Comparison of ENCODE assay signal across 22 cellular contexts in the genomic region with DNA sequence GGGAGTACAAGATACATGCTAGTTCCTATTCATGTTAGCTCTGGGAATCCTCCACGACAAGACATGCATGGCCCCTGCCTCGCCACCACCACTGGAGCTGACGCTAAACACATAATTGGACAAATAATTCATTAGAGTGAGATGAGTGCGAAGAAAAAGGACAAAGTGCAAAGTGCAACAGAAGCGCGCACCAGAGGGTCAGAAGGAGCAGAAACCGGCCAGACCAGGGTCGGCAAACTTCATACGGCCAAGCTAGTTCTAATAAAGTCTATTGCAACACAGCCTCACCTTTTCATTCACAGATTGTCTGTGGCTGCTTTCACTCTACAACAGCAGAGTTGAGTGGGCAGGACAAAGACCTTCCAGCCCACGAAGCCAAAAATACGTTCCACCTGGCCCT.
A peak's percentile ranks its signal among the peaks of the same experiment; 100 is the strongest.
DNase-seq lines count a peak whose midpoint lies in the region; ATAC-seq, FAIRE-seq and TF ChIP-seq lines count a peak whose summit lies in the region.
"Had no signal": no experiment of that assay in that cellular context is flagged by ENCODE, and none has a peak within 500 bp of the region (broad histone marks: within the 10 kb centered on the region; RNA-seq: fewer than 3 reads in every experiment).

No MANE protein-coding gene starts in this region.

- TF ChIP-seq RAD21 in liver (IDR thresholded peaks at IDR 0.05) = no peak

- 51% methylated on average over 11 of the region's 11 CpGs for WGBS in liver
- 26 to 75% (median 41%) methylated on average over 11 of the region's 11 CpGs for WGBS in small intestine, 3 donors

- no peak overlapping the region for H3K4me3 ChIP-seq in liver (ENCODE audit: low read depth in 1 of 3, low read length in 3 of 3)
- no peak overlapping the region for H3K4me3 ChIP-seq in small intestine (ENCODE audit: low read depth in 1 of 2, low read length in 2 of 2)
- H3K4me3 ChIP-seq: A549; BLaER1 treated with 17β-estradiol and CSF1 and Interleukin-3, amounts not matched to agents 10 nM and 100 nM had no signal

- no peaks in the 10 kb centered on the region for H3K9me3 ChIP-seq in liver (ENCODE audit: control insufficient read depth in 4 of 4, low read length in 3 of 4)
- H3K9me3 ChIP-seq in small intestine (ENCODE audit: control insufficient read depth, low read depth) = no peaks in the 10 kb centered on the region
- H3K9me3 ChIP-seq: BLaER1 treated with 17β-estradiol and CSF1 and Interleukin-3, amounts not matched to agents 10 nM and 100 nM; Caco-2 had no signal

- no peak overlapping the region for H3K27ac ChIP-seq in liver (ENCODE audit: low read depth in 1 of 2, low read length in 2 of 2)
- H3K27ac ChIP-seq in small intestine (ENCODE audit: low read depth in 1 of 2, low read length in 1 of 2) = no peak overlapping the region
- H3K27ac ChIP-seq: 22Rv1; A549; BLaER1 treated with 17β-estradiol and CSF1 and Interleukin-3, amounts not matched to agents 10 nM and 100 nM; C4-2B had no signal

- DNase-seq in HT-29 (ENCODE audit: low spot score) (peak; percentile 38), left lobe of liver (ENCODE audit: low spot score) (no peak), small intestine (peak; percentile 79)
- no peak for DNase-seq in activated CD4-positive, alpha-beta T cell treated with anti-CD3 and anti-CD28 coated beads, Interleukin-2, amount 50 U/mL, for 1 hour
- DNase-seq: AML-193; Caco-2; Calu3; CD4-positive, alpha-beta T cell; CD8-positive, alpha-beta T cell; DMS79 treated with DMSO at 0.1 percent for 48 hours; GF-D8 had no signal

- TF ChIP-seq CTCF in liver (IDR thresholded peaks at IDR 0.05; ENCODE audit: low read depth, low read length, missing input control) = no peak

- no peak for FAIRE-seq in small intestine (lab: Jason Lieb, UNC)
- FAIRE-seq: A549, D721Med, G401.6, GM12891, GM19239 had no signal

- H3K9ac ChIP-seq in liver (ENCODE audit: low read depth in 1 of 2, low read length in 2 of 2) = no peak overlapping the region
- H3K9ac ChIP-seq: BLaER1 treated with 17β-estradiol and CSF1 and Interleukin-3, amounts not matched to agents 10 nM and 100 nM had no signal

- no peaks in the 10 kb centered on the region for H3K27me3 ChIP-seq in liver (ENCODE audit: control insufficient read depth in 4 of 4, insufficient read depth in 4 of 4, low read length in 3 of 4)
- no peaks in the 10 kb centered on the region for H3K27me3 ChIP-seq in small intestine (ENCODE audit: control insufficient read depth in 2 of 2, insufficient read depth in 2 of 2, low read length in 2 of 2)
- H3K27me3 ChIP-seq: BLaER1 treated with 17β-estradiol and CSF1 and Interleukin-3, amounts not matched to agents 10 nM and 100 nM had no signal

- peak; percentile 38 for ATAC-seq in left lobe of liver
- ATAC-seq in HG02763 (IDR thresholded peaks at IDR 0.05; ENCODE audit: unreplicated experiment) = no peak
- no peak for ATAC-seq in HG02759 (IDR thresholded peaks at IDR 0.05; ENCODE audit: unreplicated experiment)
- ATAC-seq: A549; CD8-positive, alpha-beta T cell had no signal

- H3K36me3 ChIP-seq in liver (ENCODE audit: control insufficient read depth in 4 of 4, insufficient read depth in 3 of 4, low read depth in 1 of 4, low read length in 3 of 4) = no peaks in the 10 kb centered on the region
- no peaks in the 10 kb centered on the region for H3K36me3 ChIP-seq in small intestine (ENCODE audit: control insufficient read depth in 2 of 2, insufficient read depth in 2 of 2, low read length in 2 of 2)
- H3K36me3 ChIP-seq: BLaER1 treated with 17β-estradiol and CSF1 and Interleukin-3, amounts not matched to agents 10 nM and 100 nM had no signal

- H3K4me1 ChIP-seq in liver (ENCODE audit: control insufficient read depth in 4 of 4, insufficient read depth in 4 of 4, low read length in 3 of 4) = peaks cover 9 to 52% (median 32%) of the 10 kb centered on the region in 4 donors
- H3K4me1 ChIP-seq in small intestine (ENCODE audit: control insufficient read depth in 2 of 2, insufficient read depth in 1 of 2, low read depth in 1 of 2, low read length in 1 of 2) = peaks cover 0 to 6% of the 10 kb centered on the region in 2 donors
- H3K4me1 ChIP-seq: BLaER1 treated with 17β-estradiol and CSF1 and Interleukin-3, amounts not matched to agents 10 nM and 100 nM had no signal

TF ChIP-seq in liver, 16 proteins besides CTCF, POLR2A, EP300 and RAD21:
- TF ChIP-seq HNF4A (conservative IDR thresholded peaks at IDR 0.05) (peak; percentile 77 to 93), JUND (IDR thresholded peaks at IDR 0.05) (no peak), HNF4G (IDR thresholded peaks at IDR 0.05) (peak; percentile 58), SP1 (IDR thresholded peaks at IDR 0.05) (peak; percentile 53), RXRA (IDR thresholded peaks at IDR 0.05) (peak; percentile 22 to 48)
- TF ChIP-seq, protein P1, sequence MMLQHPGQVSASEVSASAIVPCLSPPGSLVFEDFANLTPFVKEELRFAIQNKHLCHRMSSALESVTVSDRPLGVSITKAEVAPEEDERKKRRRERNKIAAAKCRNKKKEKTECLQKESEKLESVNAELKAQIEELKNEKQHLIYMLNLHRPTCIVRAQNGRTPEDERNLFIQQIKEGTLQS (IDR thresholded peaks at IDR 0.05) = no peak

Comparison
In these comparisons a context has a peak if more than half of its experiments do, and no peak if none do; other contexts are left out.
1. DNase-seq: peak in HT-29 (single experiment) and small intestine (single experiment); none in left lobe of liver (single experiment) and activated CD4-positive, alpha-beta T cell treated with anti-CD3 and anti-CD28 coated beads, Interleukin-2, amount 50 U/mL, for 1 hour (single experiment).